ENCODE assay signal across 1 cellular context in the genomic region with DNA sequence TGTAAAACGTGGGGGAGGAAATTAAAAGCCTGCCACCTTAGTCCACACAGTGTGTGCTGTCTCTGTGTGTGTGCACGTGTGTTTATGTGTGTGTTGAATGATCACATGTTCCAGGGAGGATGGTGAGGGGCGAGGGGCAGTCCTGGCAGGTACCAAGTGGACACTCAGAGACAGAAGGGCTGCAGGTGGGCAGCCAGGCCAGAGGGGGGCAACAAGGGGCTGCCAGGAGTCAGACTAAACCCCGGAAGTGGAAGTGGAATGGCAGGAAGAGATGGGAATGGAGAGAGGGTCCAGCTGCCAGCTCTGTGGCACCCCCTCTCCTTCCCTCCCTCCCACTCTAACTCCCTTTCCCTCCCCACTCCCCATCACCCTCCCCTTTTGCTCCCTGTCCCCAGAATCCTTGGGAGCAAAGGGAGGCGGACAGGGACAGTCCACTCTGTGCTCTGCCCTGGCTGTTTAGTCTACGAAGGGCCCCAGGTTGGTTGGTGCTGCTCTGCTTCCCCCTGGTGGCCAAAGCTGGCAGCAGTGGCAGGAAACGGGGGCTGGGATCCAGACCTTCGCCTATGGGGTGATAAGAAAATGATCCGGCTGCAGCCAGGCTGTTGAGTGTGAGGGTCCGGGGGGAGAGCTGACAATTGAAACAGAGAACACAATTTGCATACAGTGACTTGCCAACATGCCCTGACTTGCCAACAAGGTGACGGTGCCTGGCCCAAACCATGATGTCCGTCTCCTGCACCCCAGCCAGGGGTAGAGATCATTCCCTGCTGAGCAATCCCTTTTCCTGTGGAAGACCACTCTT.
TF ChIP-seq lines count a peak whose summit lies in the region.

No MANE protein-coding gene starts in this region.

TF ChIP-seq in HepG2, 621 proteins besides CTCF, POLR2A, EP300 and RAD21 (continued from another document and continues in another):
- TF ChIP-seq POLR2AphosphoS2 (IDR thresholded peaks at IDR 0.05; ENCODE audit: low read depth, low read length) (no peak), AGO1 (IDR thresholded peaks at IDR 0.05; ENCODE audit: low read depth, low read length, poor library complexity, severe bottlenecking) (no peak), PCBP1 (IDR thresholded peaks at IDR 0.05; ENCODE audit: borderline replicate concordance, low read depth, low read length) (peak; percentile 70; the same call in 1 of the 2 replicates), ASH2L (IDR thresholded peaks at IDR 0.05; ENCODE audit: insufficient read length, low read depth, low read length) (peak; percentile 26), KDM5B (CRISPR knock-in tag; IDR thresholded peaks at IDR 0.05; ENCODE audit: borderline replicate concordance) (peak; percentile 53; the same call in 1 of the 2 replicates), PAX8 (CRISPR knock-in tag; IDR thresholded peaks at IDR 0.05; ENCODE audit: borderline replicate concordance) (no peak), ELF1 (CRISPR knock-in tag; IDR thresholded peaks at IDR 0.05) (peak; percentile 94), PCBP2 (optimal IDR thresholded peaks at IDR 0.05; ENCODE audit: low read depth, low read length, poor library complexity, severe bottlenecking) (peak; percentile 74), MNT (IDR thresholded peaks at IDR 0.05) (no peak), PPARG (CRISPR knock-in tag; conservative IDR thresholded peaks at IDR 0.05) (peak; percentile 45), XRCC5 (optimal IDR thresholded peaks at IDR 0.05; ENCODE audit: low read length) (peak; percentile 83), MEIS1 (CRISPR knock-in tag; IDR thresholded peaks at IDR 0.05; ENCODE audit: borderline replicate concordance) (peak; percentile 59; the same call in 1 of the 2 replicates), ZNF605 (CRISPR knock-in tag; IDR thresholded peaks at IDR 0.05) (peak; percentile 54; the same call in 1 of the 2 replicates), MEF2D (CRISPR knock-in tag; IDR thresholded peaks at IDR 0.05) (0 out of 2 replicates have a peak, but pooled peaks have one; percentile 19), MED13 (CRISPR knock-in tag; IDR thresholded peaks at IDR 0.05) (no peak), KLF16 (CRISPR knock-in tag; IDR thresholded peaks at IDR 0.05) (0 out of 4 replicates have a peak, but pooled peaks of 1 of the 2 experiments have one; percentile 57), ZNF776 (CRISPR knock-in tag; IDR thresholded peaks at IDR 0.05) (no peak), ZFX (CRISPR knock-in tag; IDR thresholded peaks at IDR 0.05; ENCODE audit: low read depth) (peak; percentile 51), SNAPC2 (CRISPR knock-in tag; IDR thresholded peaks at IDR 0.05) (0 out of 2 replicates have a peak, but pooled peaks have one; percentile 16), CBX2 (IDR thresholded peaks at IDR 0.05; ENCODE audit: low read depth, low read length) (no peak), CBX2 (CRISPR knock-in tag; IDR thresholded peaks at IDR 0.05; ENCODE audit: low read depth) (peak; percentile 36; the same call in 1 of the 2 replicates), ZNF496 (CRISPR knock-in tag; IDR thresholded peaks at IDR 0.05; ENCODE audit: insufficient replicate concordance) (no peak), GZF1 (CRISPR knock-in tag; IDR thresholded peaks at IDR 0.05) (0 out of 2 replicates have a peak, but pooled peaks have one; percentile 18), ZNF121 (CRISPR knock-in tag; IDR thresholded peaks at IDR 0.05) (0 out of 2 replicates have a peak, but pooled peaks have one; percentile 33), ZNF781 (CRISPR knock-in tag; IDR thresholded peaks at IDR 0.05; ENCODE audit: borderline replicate concordance, not compliant biosample characterization) (peak; percentile 49), ZNF83 (CRISPR knock-in tag; IDR thresholded peaks at IDR 0.05; ENCODE audit: borderline replicate concordance) (no peak), ZNF331 (CRISPR knock-in tag; IDR thresholded peaks at IDR 0.05) (peak; percentile 37; the same call in 1 of the 2 replicates)
- TF ChIP-seq, protein P1, sequence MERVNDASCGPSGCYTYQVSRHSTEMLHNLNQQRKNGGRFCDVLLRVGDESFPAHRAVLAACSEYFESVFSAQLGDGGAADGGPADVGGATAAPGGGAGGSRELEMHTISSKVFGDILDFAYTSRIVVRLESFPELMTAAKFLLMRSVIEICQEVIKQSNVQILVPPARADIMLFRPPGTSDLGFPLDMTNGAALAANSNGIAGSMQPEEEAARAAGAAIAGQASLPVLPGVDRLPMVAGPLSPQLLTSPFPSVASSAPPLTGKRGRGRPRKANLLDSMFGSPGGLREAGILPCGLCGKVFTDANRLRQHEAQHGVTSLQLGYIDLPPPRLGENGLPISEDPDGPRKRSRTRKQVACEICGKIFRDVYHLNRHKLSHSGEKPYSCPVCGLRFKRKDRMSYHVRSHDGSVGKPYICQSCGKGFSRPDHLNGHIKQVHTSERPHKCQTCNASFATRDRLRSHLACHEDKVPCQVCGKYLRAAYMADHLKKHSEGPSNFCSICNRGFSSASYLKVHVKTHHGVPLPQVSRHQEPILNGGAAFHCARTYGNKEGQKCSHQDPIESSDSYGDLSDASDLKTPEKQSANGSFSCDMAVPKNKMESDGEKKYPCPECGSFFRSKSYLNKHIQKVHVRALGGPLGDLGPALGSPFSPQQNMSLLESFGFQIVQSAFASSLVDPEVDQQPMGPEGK (CRISPR knock-in tag; IDR thresholded peaks at IDR 0.05): peak; percentile 54; the same call in 1 of the 2 replicates
- TF ChIP-seq, protein P2, sequence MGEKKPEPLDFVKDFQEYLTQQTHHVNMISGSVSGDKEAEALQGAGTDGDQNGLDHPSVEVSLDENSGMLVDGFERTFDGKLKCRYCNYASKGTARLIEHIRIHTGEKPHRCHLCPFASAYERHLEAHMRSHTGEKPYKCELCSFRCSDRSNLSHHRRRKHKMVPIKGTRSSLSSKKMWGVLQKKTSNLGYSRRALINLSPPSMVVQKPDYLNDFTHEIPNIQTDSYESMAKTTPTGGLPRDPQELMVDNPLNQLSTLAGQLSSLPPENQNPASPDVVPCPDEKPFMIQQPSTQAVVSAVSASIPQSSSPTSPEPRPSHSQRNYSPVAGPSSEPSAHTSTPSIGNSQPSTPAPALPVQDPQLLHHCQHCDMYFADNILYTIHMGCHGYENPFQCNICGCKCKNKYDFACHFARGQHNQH (CRISPR knock-in tag; IDR thresholded peaks at IDR 0.05): peak; percentile 54; the same call in 1 of the 2 replicates
- TF ChIP-seq, protein P3, sequence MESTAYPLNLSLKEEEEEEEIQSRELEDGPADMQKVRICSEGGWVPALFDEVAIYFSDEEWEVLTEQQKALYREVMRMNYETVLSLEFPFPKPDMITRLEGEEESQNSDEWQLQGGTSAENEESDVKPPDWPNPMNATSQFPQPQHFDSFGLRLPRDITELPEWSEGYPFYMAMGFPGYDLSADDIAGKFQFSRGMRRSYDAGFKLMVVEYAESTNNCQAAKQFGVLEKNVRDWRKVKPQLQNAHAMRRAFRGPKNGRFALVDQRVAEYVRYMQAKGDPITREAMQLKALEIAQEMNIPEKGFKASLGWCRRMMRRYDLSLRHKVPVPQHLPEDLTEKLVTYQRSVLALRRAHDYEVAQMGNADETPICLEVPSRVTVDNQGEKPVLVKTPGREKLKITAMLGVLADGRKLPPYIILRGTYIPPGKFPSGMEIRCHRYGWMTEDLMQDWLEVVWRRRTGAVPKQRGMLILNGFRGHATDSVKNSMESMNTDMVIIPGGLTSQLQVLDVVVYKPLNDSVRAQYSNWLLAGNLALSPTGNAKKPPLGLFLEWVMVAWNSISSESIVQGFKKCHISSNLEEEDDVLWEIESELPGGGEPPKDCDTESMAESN (CRISPR knock-in tag; conservative IDR thresholded peaks at IDR 0.05): 0 out of 2 replicates have a peak, but pooled peaks have one; percentile 47
- TF ChIP-seq, protein P4, sequence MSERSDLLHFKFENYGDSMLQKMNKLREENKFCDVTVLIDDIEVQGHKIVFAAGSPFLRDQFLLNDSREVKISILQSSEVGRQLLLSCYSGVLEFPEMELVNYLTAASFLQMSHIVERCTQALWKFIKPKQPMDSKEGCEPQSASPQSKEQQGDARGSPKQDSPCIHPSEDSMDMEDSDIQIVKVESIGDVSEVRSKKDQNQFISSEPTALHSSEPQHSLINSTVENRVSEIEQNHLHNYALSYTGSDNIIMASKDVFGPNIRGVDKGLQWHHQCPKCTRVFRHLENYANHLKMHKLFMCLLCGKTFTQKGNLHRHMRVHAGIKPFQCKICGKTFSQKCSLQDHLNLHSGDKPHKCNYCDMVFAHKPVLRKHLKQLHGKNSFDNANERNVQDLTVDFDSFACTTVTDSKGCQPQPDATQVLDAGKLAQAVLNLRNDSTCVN (CRISPR knock-in tag; IDR thresholded peaks at IDR 0.05; ENCODE audit: borderline replicate concordance): peak; percentile 79; the same call in 1 of the 2 replicates
- TF ChIP-seq, protein P5, sequence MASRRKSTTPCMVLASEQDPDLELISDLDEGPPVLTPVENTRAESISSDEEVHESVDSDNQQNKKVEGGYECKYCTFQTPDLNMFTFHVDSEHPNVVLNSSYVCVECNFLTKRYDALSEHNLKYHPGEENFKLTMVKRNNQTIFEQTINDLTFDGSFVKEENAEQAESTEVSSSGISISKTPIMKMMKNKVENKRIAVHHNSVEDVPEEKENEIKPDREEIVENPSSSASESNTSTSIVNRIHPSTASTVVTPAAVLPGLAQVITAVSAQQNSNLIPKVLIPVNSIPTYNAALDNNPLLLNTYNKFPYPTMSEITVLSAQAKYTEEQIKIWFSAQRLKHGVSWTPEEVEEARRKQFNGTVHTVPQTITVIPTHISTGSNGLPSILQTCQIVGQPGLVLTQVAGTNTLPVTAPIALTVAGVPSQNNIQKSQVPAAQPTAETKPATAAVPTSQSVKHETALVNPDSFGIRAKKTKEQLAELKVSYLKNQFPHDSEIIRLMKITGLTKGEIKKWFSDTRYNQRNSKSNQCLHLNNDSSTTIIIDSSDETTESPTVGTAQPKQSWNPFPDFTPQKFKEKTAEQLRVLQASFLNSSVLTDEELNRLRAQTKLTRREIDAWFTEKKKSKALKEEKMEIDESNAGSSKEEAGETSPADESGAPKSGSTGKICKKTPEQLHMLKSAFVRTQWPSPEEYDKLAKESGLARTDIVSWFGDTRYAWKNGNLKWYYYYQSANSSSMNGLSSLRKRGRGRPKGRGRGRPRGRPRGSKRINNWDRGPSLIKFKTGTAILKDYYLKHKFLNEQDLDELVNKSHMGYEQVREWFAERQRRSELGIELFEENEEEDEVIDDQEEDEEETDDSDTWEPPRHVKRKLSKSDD (CRISPR knock-in tag; IDR thresholded peaks at IDR 0.05; ENCODE audit: low read depth): no peak
- TF ChIP-seq, protein P6, sequence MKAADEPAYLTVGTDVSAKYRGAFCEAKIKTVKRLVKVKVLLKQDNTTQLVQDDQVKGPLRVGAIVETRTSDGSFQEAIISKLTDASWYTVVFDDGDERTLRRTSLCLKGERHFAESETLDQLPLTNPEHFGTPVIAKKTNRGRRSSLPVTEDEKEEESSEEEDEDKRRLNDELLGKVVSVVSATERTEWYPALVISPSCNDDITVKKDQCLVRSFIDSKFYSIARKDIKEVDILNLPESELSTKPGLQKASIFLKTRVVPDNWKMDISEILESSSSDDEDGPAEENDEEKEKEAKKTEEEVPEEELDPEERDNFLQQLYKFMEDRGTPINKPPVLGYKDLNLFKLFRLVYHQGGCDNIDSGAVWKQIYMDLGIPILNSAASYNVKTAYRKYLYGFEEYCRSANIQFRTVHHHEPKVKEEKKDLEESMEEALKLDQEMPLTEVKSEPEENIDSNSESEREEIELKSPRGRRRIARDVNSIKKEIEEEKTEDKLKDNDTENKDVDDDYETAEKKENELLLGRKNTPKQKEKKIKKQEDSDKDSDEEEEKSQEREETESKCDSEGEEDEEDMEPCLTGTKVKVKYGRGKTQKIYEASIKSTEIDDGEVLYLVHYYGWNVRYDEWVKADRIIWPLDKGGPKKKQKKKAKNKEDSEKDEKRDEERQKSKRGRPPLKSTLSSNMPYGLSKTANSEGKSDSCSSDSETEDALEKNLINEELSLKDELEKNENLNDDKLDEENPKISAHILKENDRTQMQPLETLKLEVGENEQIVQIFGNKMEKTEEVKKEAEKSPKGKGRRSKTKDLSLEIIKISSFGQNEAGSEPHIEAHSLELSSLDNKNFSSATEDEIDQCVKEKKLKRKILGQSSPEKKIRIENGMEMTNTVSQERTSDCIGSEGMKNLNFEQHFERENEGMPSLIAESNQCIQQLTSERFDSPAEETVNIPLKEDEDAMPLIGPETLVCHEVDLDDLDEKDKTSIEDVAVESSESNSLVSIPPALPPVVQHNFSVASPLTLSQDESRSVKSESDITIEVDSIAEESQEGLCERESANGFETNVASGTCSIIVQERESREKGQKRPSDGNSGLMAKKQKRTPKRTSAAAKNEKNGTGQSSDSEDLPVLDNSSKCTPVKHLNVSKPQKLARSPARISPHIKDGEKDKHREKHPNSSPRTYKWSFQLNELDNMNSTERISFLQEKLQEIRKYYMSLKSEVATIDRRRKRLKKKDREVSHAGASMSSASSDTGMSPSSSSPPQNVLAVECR (CRISPR knock-in tag; IDR thresholded peaks at IDR 0.05; ENCODE audit: borderline replicate concordance): peak; percentile 60; the same call in 1 of the 2 replicates
- TF ChIP-seq, protein P7, sequence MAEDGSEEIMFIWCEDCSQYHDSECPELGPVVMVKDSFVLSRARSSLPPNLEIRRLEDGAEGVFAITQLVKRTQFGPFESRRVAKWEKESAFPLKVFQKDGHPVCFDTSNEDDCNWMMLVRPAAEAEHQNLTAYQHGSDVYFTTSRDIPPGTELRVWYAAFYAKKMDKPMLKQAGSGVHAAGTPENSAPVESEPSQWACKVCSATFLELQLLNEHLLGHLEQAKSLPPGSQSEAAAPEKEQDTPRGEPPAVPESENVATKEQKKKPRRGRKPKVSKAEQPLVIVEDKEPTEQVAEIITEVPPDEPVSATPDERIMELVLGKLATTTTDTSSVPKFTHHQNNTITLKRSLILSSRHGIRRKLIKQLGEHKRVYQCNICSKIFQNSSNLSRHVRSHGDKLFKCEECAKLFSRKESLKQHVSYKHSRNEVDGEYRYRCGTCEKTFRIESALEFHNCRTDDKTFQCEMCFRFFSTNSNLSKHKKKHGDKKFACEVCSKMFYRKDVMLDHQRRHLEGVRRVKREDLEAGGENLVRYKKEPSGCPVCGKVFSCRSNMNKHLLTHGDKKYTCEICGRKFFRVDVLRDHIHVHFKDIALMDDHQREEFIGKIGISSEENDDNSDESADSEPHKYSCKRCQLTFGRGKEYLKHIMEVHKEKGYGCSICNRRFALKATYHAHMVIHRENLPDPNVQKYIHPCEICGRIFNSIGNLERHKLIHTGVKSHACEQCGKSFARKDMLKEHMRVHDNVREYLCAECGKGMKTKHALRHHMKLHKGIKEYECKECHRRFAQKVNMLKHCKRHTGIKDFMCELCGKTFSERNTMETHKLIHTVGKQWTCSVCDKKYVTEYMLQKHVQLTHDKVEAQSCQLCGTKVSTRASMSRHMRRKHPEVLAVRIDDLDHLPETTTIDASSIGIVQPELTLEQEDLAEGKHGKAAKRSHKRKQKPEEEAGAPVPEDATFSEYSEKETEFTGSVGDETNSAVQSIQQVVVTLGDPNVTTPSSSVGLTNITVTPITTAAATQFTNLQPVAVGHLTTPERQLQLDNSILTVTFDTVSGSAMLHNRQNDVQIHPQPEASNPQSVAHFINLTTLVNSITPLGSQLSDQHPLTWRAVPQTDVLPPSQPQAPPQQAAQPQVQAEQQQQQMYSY (CRISPR knock-in tag; IDR thresholded peaks at IDR 0.05): peak; percentile 93
